Comparison of ENCODE assay signal across 8 cellular contexts in genomic region chrX:17377795-17378194, GRCh38. TPM values are rescaled to one million over a fixed set of nuclear protein-coding genes. Genes with fewer than 3 reads are reported as not detected.
A peak's percentile ranks its signal among the peaks of the same experiment; 100 is the strongest.
DNase-seq lines count a peak whose midpoint lies in the region; ATAC-seq, FAIRE-seq and TF ChIP-seq lines count a peak whose summit lies in the region.

No MANE protein-coding gene starts in this region.

- peaks cover 12% of the 10 kb centered on the region for H3K36me3 Mint-ChIP-seq in activated naive CD8-positive, alpha-beta T cell treated with anti-CD3 and anti-CD28 coated beads for 36 hours

- peak overlapping the region; percentile 73 for H3K4me3 Mint-ChIP-seq in activated naive CD8-positive, alpha-beta T cell treated with anti-CD3 and anti-CD28 coated beads for 36 hours

- no peaks in the 10 kb centered on the region for H4K20me1 ChIP-seq in HepG2 (ENCODE audit: insufficient read depth, low read length)

- POLR2A ChIA-PET in HepG2 (lab: Yijun Ruan, JAX) = no interaction called here

- TF ChIP-seq EP300 in HepG2 (IDR thresholded peaks at IDR 0.05; ENCODE audit: low read depth in 2 of 2, low read length in 2 of 2) = no peak
- no peak for TF ChIP-seq EP300 in HepG2 (CRISPR knock-in tag; IDR thresholded peaks at IDR 0.05; ENCODE audit: borderline replicate concordance)

- no peaks in the 10 kb centered on the region for H3K79me2 ChIP-seq in HepG2 (ENCODE audit: insufficient read depth, low read length)

- no TSS peak for BruUV-seq in HepG2 (replicated peaks; lab: Mats Ljungman, UMichigan)

- H3K36me3 ChIP-seq in iPS-18a (ENCODE audit: control insufficient read depth, low read depth, low read length) = no peaks in the 10 kb centered on the region
- H3K36me3 ChIP-seq in HepG2 (replicated peaks in 1 of 2; ENCODE audit: control insufficient read depth in 1 of 2, insufficient read depth in 2 of 2, low read length in 2 of 2) = no peaks in the 10 kb centered on the region

- CTCF ChIA-PET in HepG2 (lab: Yijun Ruan, JAX; ENCODE audit: low intra/inter-chr PET ratio, low total read pairs) = no interaction called here

- no peak for TF ChIP-seq CTCF in HepG2 (CRISPR knock-in tag; IDR thresholded peaks at IDR 0.05)

- in situ Hi-C loops in HepG2 (cut with HindIII; ENCODE audit: extremely low pct_ligation_motif_present, low pct_unique_long_range_greater_than_20kb) = no loop called here

- peaks cover 11% of the 10 kb centered on the region for H3K4me1 Mint-ChIP-seq in activated naive CD8-positive, alpha-beta T cell treated with anti-CD3 and anti-CD28 coated beads for 36 hours

- ATAC-seq in GM18868 (IDR thresholded peaks at IDR 0.05; ENCODE audit: unreplicated experiment) (no peak), HepG2 (no peak)

- TF ChIP-seq RAD21 in HepG2 (CRISPR knock-in tag; IDR thresholded peaks at IDR 0.05) = no peak

- no peak for FAIRE-seq in HTR-8/SVneo (lab: Jason Lieb, UNC)
- no peak for FAIRE-seq in HepG2 (lab: Jason Lieb, UNC)

- peaks cover 58% of the 10 kb centered on the region for H3K27me3 Mint-ChIP-seq in activated naive CD8-positive, alpha-beta T cell treated with anti-CD3 and anti-CD28 coated beads for 36 hours

- H2AFZ ChIP-seq in HepG2 (ENCODE audit: low read length) = no peak overlapping the region

- intact Hi-C loops in HepG2 (cut with micrococcal nuclease; ENCODE audit: unreplicated experiment) = no loop called here

- WGBS in HepG2 (ENCODE audit: low lambda C conversion rate) = 0% methylated on average over 2 of the region's 9 CpGs

- H3K9ac ChIP-seq in iPS-18a (ENCODE audit: low read length) = peak overlapping the region; percentile 25
- no peak overlapping the region for H3K9ac ChIP-seq in HepG2 (ENCODE audit: insufficient read depth, low read depth, low read length)

- H3K9me3 ChIP-seq in iPS-18a (ENCODE audit: control insufficient read depth, low read depth, low read length) = peaks cover 4% of the 10 kb centered on the region
- no peaks in the 10 kb centered on the region for H3K9me3 ChIP-seq in HepG2 (ENCODE audit: low read length)

- H3K27me3 ChIP-seq in iPS-18a (ENCODE audit: control insufficient read depth, insufficient read depth, low read length) (peaks cover 39% of the 10 kb centered on the region), HepG2 (ENCODE audit: control insufficient read depth in 1 of 2, insufficient read depth in 2 of 2, low read length in 2 of 2) (peaks cover 1 to 21% of the 10 kb centered on the region in 2 experiments; a peak in 3 of 5 replicates)

- H3K27ac Mint-ChIP-seq in activated naive CD8-positive, alpha-beta T cell treated with anti-CD3 and anti-CD28 coated beads for 36 hours = peak overlapping the region; percentile 77

- H3K27ac ChIP-seq in iPS-18a (ENCODE audit: low read length) = no peak overlapping the region
- H3K27ac ChIP-seq in HepG2 (ENCODE audit: extremely low read length, insufficient read depth, low read length) = no peak overlapping the region

- no peak for TF ChIP-seq POLR2A in HepG2 (IDR thresholded peaks at IDR 0.05; ENCODE audit: insufficient read depth in 1 of 2, low read depth in 2 of 2, low read length in 2 of 2)

- H3K4me3 ChIP-seq in iPS-18a (ENCODE audit: low read length) (peak overlapping the region; percentile 73), HepG2 (replicated peaks in 1 of 3; ENCODE audit: insufficient read depth in 1 of 3, low read depth in 2 of 3, low read length in 3 of 3) (no peak overlapping the region)

- H3K9me3 Mint-ChIP-seq in activated naive CD8-positive, alpha-beta T cell treated with anti-CD3 and anti-CD28 coated beads for 36 hours = peaks cover 17% of the 10 kb centered on the region

- peaks cover 18% of the 10 kb centered on the region for H3K4me1 ChIP-seq in iPS-18a (ENCODE audit: control insufficient read depth, low read depth, low read length)
- H3K4me1 ChIP-seq in HepG2 (ENCODE audit: insufficient read depth, low read length) = no peaks in the 10 kb centered on the region

- no peak overlapping the region for H3K4me2 ChIP-seq in HepG2 (ENCODE audit: low read depth, low read length)

- DNase-seq in activated T-cell treated with anti-CD3 and anti-CD28 coated beads for 24 hours (ENCODE audit: low read depth) (peak; percentile 16), activated T-cell treated with anti-CD3 and anti-CD28 coated beads for 4 hours (no peak), superior temporal gyrus (ENCODE audit: extremely low spot score) (peak; percentile 7), HTR-8/SVneo (ENCODE audit: insufficient read length, low spot score) (no peak), HepG2 (ENCODE audit: low spot score) (no peak)
- DNase-seq in activated naive CD8-positive, alpha-beta T cell treated with anti-CD3 and anti-CD28 coated beads for 36 hours = peak; percentile 52

TF ChIP-seq in HepG2, 621 proteins besides CTCF, POLR2A, EP300 and RAD21:
- TF ChIP-seq ZNF790 (CRISPR knock-in tag; IDR thresholded peaks at IDR 0.05; ENCODE audit: borderline replicate concordance) = no peak
- no peak for TF ChIP-seq ZMYM4 (CRISPR knock-in tag; IDR thresholded peaks at IDR 0.05)
- TF ChIP-seq PPARG (CRISPR knock-in tag; conservative IDR thresholded peaks at IDR 0.05) = no peak
- no peak for TF ChIP-seq ZNF605 (CRISPR knock-in tag; IDR thresholded peaks at IDR 0.05)
- no peak for TF ChIP-seq ZBTB7A (CRISPR knock-in tag; IDR thresholded peaks at IDR 0.05)
- TF ChIP-seq GFI1 (CRISPR knock-in tag; IDR thresholded peaks at IDR 0.05; ENCODE audit: borderline replicate concordance) = no peak
- TF ChIP-seq MYPOP (CRISPR knock-in tag; IDR thresholded peaks at IDR 0.05) = no peak
- no peak for TF ChIP-seq ELF1 (CRISPR knock-in tag; IDR thresholded peaks at IDR 0.05)
- TF ChIP-seq AGO1 (IDR thresholded peaks at IDR 0.05; ENCODE audit: low read depth, low read length, poor library complexity, severe bottlenecking) = no peak
- TF ChIP-seq NBN (conservative IDR thresholded peaks at IDR 0.05) = no peak
- TF ChIP-seq TFDP1 (CRISPR knock-in tag; IDR thresholded peaks at IDR 0.05; ENCODE audit: borderline replicate concordance) = no peak
- TF ChIP-seq ZNF101 (CRISPR knock-in tag; IDR thresholded peaks at IDR 0.05; ENCODE audit: borderline replicate concordance, low read depth) = no peak
- TF ChIP-seq ZNF569 (CRISPR knock-in tag; IDR thresholded peaks at IDR 0.05; ENCODE audit: borderline replicate concordance) = no peak
- no peak for TF ChIP-seq SP2 (CRISPR knock-in tag; IDR thresholded peaks at IDR 0.05)
- no peak for TF ChIP-seq SP4 (CRISPR knock-in tag; IDR thresholded peaks at IDR 0.05)

RNA-seq across cellular contexts. Expression of gene NHS, which starts 2.8 kb away (rescaled TPM):
- 10 to 100 TPM; 25.6 to 25.8 TPM for total RNA-seq in activated naive CD8-positive, alpha-beta T cell treated with anti-CD3 and anti-CD28 coated beads for 36 hours
- total RNA-seq in HepG2 (2016; rRNA removed; fragmentation: Illumina TruSeq; extraction: Trizol) = 0.02 TPM in 1 of 2 replicates, not detected in the other
- total RNA-seq in HepG2 (2016; cell fraction: cytosol; rRNA removed; fragmentation: Illumina TruSeq; extraction: Trizol; ENCODE audit: low read depth) = not detected in 2 replicates
- total RNA-seq in HepG2 (2016; cell fraction: insoluble cytoplasmic fraction; rRNA removed; fragmentation: Illumina TruSeq; extraction: Trizol) = not detected in 2 replicates
- not detected in 2 replicates for total RNA-seq in HepG2 (2016; cell fraction: membrane; rRNA removed; fragmentation: Illumina TruSeq; extraction: Trizol)
- not detected in 2 replicates for total RNA-seq in HepG2 (2016; cell fraction: nucleus; rRNA removed; fragmentation: Illumina TruSeq; extraction: Trizol)
- polyA plus RNA-seq in HepG2 (2011; rRNA removed) = 0.01 TPM in 1 of 2 replicates, not detected in the other
- polyA plus RNA-seq in HepG2 (2011; cell fraction: cytosol; rRNA removed) = under 0.01 TPM in 1 of 2 replicates, not detected in the other
- not detected in 2 replicates for polyA plus RNA-seq in HepG2 (2011; cell fraction: nucleus; rRNA removed)
- 0.01 TPM in 1 of 2 replicates, not detected in the other for polyA plus RNA-seq in HepG2 (2012)
- not detected in 2 replicates for polyA plus RNA-seq in HepG2 (2016; cell fraction: cytosol; fragmentation: Illumina TruSeq; extraction: Trizol; ENCODE audit: low read depth)
- not detected in 2 replicates for polyA plus RNA-seq in HepG2 (2016; cell fraction: insoluble cytoplasmic fraction; fragmentation: Illumina TruSeq; extraction: Trizol; ENCODE audit: low read depth)
- polyA plus RNA-seq in HepG2 (2016; cell fraction: membrane; fragmentation: Illumina TruSeq; extraction: Trizol; ENCODE audit: low read depth) = not detected in 2 replicates
- polyA plus RNA-seq in HepG2 (2016; cell fraction: nucleus; fragmentation: Illumina TruSeq; extraction: Trizol; ENCODE audit: insufficient read depth, low read depth) = not detected in 2 replicates
- 6.6 TPM in 1 of 2 replicates, not detected in the other for polyA minus RNA-seq in HepG2 (2011; rRNA and poly(A)+ RNA removed; ENCODE audit: low replicate concordance)
- not detected in 2 replicates for polyA minus RNA-seq in HepG2 (2011; cell fraction: cytosol; rRNA and poly(A)+ RNA removed)
- polyA minus RNA-seq in HepG2 (2011; cell fraction: nucleus; rRNA and poly(A)+ RNA removed) = 0.13 TPM in 1 of 2 replicates, not detected in the other

Comparison
In these comparisons a context has a peak if more than half of its experiments do, and no peak if none do; other contexts are left out.
1. DNase-seq: peak in activated T-cell treated with anti-CD3 and anti-CD28 coated beads for 24 hours (single experiment), activated naive CD8-positive, alpha-beta T cell treated with anti-CD3 and anti-CD28 coated beads for 36 hours (single experiment) and superior temporal gyrus (single experiment); none in activated T-cell treated with anti-CD3 and anti-CD28 coated beads for 4 hours (single experiment), HTR-8/SVneo (single experiment) and HepG2 (single experiment).
2. RNA of gene NHS, which starts 2.8 kb away (total RNA-seq): 25.6 to 25.8 TPM in activated naive CD8-positive, alpha-beta T cell treated with anti-CD3 and anti-CD28 coated beads for 36 hours; 0.02 TPM in HepG2; every median in the first group is over 10 times any median in the second.